In genomic region chr5:73215525-73215890, GRCh38 we compare ENCODE assay signal across 8 cellular contexts. TPM values are rescaled to one million over a fixed set of nuclear protein-coding genes. Genes with fewer than 3 reads are reported as not detected.
A peak's percentile ranks its signal among the peaks of the same experiment; 100 is the strongest.
DNase-seq lines count a peak whose midpoint lies in the region; ATAC-seq and TF ChIP-seq lines count a peak whose summit lies in the region.

No MANE protein-coding gene starts in this region.

- H3K36me3 Mint-ChIP-seq in T-helper 17 cell (ENCODE audit: low read depth) = no peaks in the 10 kb centered on the region

- H3K4me1 Mint-ChIP-seq in T-helper 17 cell = peaks cover 5% of the 10 kb centered on the region

- peaks cover 23% of the 10 kb centered on the region for H3K27me3 ChIP-seq in DOHH2 (ENCODE audit: control insufficient read depth, low read length)

- no peaks in the 10 kb centered on the region for H4K20me1 ChIP-seq in DOHH2 (ENCODE audit: control insufficient read depth, insufficient read depth, low read depth, low read length)

- no peak overlapping the region for H3K27ac ChIP-seq in DOHH2 (ENCODE audit: low read depth, low read length)

- peak overlapping the region; percentile 39 for H3K4me2 ChIP-seq in DOHH2 (ENCODE audit: low read length)

- no peaks in the 10 kb centered on the region for H3K9me2 ChIP-seq in DOHH2 (replicated peaks; ENCODE audit: control insufficient read depth, low read length)

- peak overlapping the region; percentile 36 for H3K4me3 ChIP-seq in DOHH2 (ENCODE audit: low read length)

- H3F3A ChIP-seq in DOHH2 (ENCODE audit: control insufficient read depth, insufficient read depth) = no peaks in the 10 kb centered on the region

- DNase-seq in T-helper 17 cell (no peak), left cardiac atrium (no peak), pons (ENCODE audit: low spot score) (peak; percentile 14), HUDEP-2 (lab: John Stamatoyannopoulos, UW; ENCODE audit: unreplicated experiment in 76 of 76) (no peak), COLO829 (ENCODE audit: low spot score) (no peak), NCI-H2171 treated with DMSO at 0.1 percent for 48 hours (lab: John Stamatoyannopoulos, UW) (no peak)

- peaks cover 9% of the 10 kb centered on the region for H3K4me1 ChIP-seq in DOHH2 (ENCODE audit: control insufficient read depth, low read length)

- H3K27ac Mint-ChIP-seq in T-helper 17 cell = no peak overlapping the region

- peaks cover 70% of the 10 kb centered on the region for H3K27me3 Mint-ChIP-seq in T-helper 17 cell

- H3K79me2 ChIP-seq in DOHH2 (ENCODE audit: control insufficient read depth, low read length) = no peaks in the 10 kb centered on the region

- no peak for TF ChIP-seq CTCF in DOHH2 (IDR thresholded peaks at IDR 0.05; ENCODE audit: low read depth, low read length, poor library complexity, severe bottlenecking)

- ATAC-seq in T-helper 17 cell (peak; percentile 37), left cardiac atrium (peak; percentile 7 to 39), HG02981 (IDR thresholded peaks at IDR 0.05; ENCODE audit: unreplicated experiment) (no peak)

- H3K9me3 ChIP-seq in DOHH2 (ENCODE audit: control insufficient read depth, insufficient read depth, low read length) (no peaks in the 10 kb centered on the region), T-helper 17 cell (ENCODE audit: control insufficient read depth, low read length, poor library complexity, severe bottlenecking) (no peaks in the 10 kb centered on the region)

- intact Hi-C loops in left cardiac atrium (cut with DNase I) = loop anchor here (5.0 to 10.0 kb wide), 3 partner anchors 59 to 237 kb away; partner anchors contain the start of gene FOXD1 (in 1 of the 2)

- no peaks in the 10 kb centered on the region for H3K36me3 ChIP-seq in DOHH2 (ENCODE audit: control insufficient read depth, low read length)

- H3K4me3 Mint-ChIP-seq in T-helper 17 cell = peak overlapping the region; percentile 7

RNA-seq across cellular contexts. Expression of gene TMEM174, which starts 42.5 kb away (rescaled TPM):
- total RNA-seq in T-helper 17 cell = not detected
- not detected for total RNA-seq in left cardiac atrium
